Comparison of ENCODE assay signal across 19 cellular contexts in the genomic region with DNA sequence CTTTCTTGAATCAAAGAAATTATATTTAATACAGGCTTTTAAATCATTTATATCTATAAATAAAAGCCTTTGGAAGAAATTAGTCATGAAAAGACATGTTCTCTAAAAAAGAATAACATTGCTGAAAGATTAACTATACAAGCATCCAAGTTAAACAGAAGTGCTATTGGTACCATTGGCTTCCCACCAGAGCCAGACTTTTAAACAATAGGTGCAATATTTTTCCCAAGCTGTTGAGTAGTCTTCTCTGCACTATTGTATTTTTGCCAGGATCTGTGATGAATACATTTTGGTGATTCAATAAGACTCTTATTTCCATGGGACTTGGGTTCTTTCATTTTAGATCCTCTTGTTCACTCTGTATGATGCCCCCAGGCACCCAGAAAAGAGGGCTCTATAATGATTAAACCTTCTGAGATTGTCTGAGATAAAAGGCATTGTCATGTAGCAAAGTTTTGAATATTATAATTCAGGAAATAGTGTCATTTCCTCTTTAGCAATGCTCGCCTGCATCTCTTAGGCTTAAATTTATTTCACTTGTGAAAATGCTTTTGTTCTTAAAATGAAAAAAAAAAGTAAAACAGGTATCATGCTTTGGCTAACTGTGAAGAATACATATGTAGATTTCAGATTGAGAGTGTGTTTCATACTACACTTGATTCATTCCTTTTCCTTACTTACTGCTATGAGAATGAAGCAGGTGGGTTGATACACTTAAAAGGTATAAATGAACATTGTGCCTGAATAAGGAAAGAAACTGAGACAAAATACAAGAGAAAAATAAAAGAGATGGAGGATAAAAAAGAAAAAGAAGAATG.
A peak's percentile ranks its signal among the peaks of the same experiment; 100 is the strongest.
DNase-seq lines count a peak whose midpoint lies in the region; ATAC-seq and TF ChIP-seq lines count a peak whose summit lies in the region.
"Had no signal": no experiment of that assay in that cellular context is flagged by ENCODE, and none has a peak within 500 bp of the region (broad histone marks: within the 10 kb centered on the region; RNA-seq: fewer than 3 reads in every experiment).

No MANE protein-coding gene starts in this region.

- peaks cover 5% of the 10 kb centered on the region for H3K4me1 ChIP-seq in CD4-positive, CD25-positive, alpha-beta regulatory T cell (ENCODE audit: control insufficient read depth, insufficient read depth, low read length, poor library complexity, severe bottlenecking)
- H3K4me1 ChIP-seq: parathyroid adenoma had no signal

- peak in 1 of 2 donors; percentile 25 for ATAC-seq in CD4-positive, CD25-positive, alpha-beta regulatory T cell (ENCODE audit: low read depth in 2 of 2)
- ATAC-seq in GM19455 (IDR thresholded peaks at IDR 0.05; ENCODE audit: unreplicated experiment) (no peak), WTC11 (no peak)
- ATAC-seq: stimulated activated naive B cell treated with anti-CD40 and anti-IgM and Interleukin-4, amounts not matched to agents 10 μg/mL and 1 μg/mL and 100 μg/mL, for 72 hours had no signal

- H3K27ac Mint-ChIP-seq in CD4-positive, CD25-positive, alpha-beta regulatory T cell = peak overlapping the region in 2 of 3 donors; percentile 3 to 63
- peak overlapping the region; percentile 42 for H3K27ac Mint-ChIP-seq in chondrocyte (ENCODE audit: unreplicated experiment)
- no peak overlapping the region for H3K27ac Mint-ChIP-seq in WTC11
- H3K27ac Mint-ChIP-seq: activated naive CD8-positive, alpha-beta T cell treated with anti-CD3 and anti-CD28 coated beads for 36 hours; CD4-positive, alpha-beta T cell; stimulated activated naive B cell treated with anti-CD40 and anti-IgM and Interleukin-4, amounts not matched to agents 10 μg/mL and 1 μg/mL and 100 μg/mL, for 72 hours; T-helper 2 cell treated with Interferon-gamma antibody and Interleukin-4, amounts not matched to agents 5 μg/mL and 100 μg/mL, for 36 hours had no signal

- no peaks in the 10 kb centered on the region for H3K27me3 ChIP-seq in CD4-positive, CD25-positive, alpha-beta regulatory T cell (ENCODE audit: control insufficient read depth, insufficient read depth, low read length)

- no peaks in the 10 kb centered on the region for H3K9me3 Mint-ChIP-seq in CD4-positive, CD25-positive, alpha-beta regulatory T cell
- H3K9me3 Mint-ChIP-seq in chondrocyte (ENCODE audit: low read depth) = no peaks in the 10 kb centered on the region
- H3K9me3 Mint-ChIP-seq in WTC11 = no peaks in the 10 kb centered on the region
- H3K9me3 Mint-ChIP-seq: activated naive CD8-positive, alpha-beta T cell treated with anti-CD3 and anti-CD28 coated beads for 36 hours; CD4-positive, alpha-beta T cell; stimulated activated naive B cell treated with anti-CD40 and anti-IgM and Interleukin-4, amounts not matched to agents 10 μg/mL and 1 μg/mL and 100 μg/mL, for 72 hours; T-helper 2 cell treated with Interferon-gamma antibody and Interleukin-4, amounts not matched to agents 5 μg/mL and 100 μg/mL, for 36 hours had no signal

- POLR2A ChIA-PET in WTC11 (lab: Charles Lee) = no interaction called here

- TF ChIP-seq CTCF in chondrocyte (IDR thresholded peaks at IDR 0.05) = no peak
- TF ChIP-seq CTCF in WTC11 (IDR thresholded peaks at IDR 0.05) = no peak

- CTCF ChIA-PET in WTC11 (lab: Charles Lee) = no interaction called here

- no peaks in the 10 kb centered on the region for H3K9me3 ChIP-seq in CD4-positive, CD25-positive, alpha-beta regulatory T cell (ENCODE audit: control insufficient read depth in 2 of 2, low read length in 2 of 2)

- peak in 1 of 3 donors; percentile 13 for DNase-seq in CD4-positive, CD25-positive, alpha-beta regulatory T cell
- peak; percentile 31 for DNase-seq in HT1080 (ENCODE audit: low read depth)
- no peak for DNase-seq in chondrocyte (ENCODE audit: low spot score)
- peak; percentile 16 to 96 for DNase-seq in lung microvascular endothelial cell (ENCODE audit: low read depth in 2 of 2)
- DNase-seq in activated gamma-delta T cell (lab: John Stamatoyannopoulos, UW) = no peak
- DNase-seq in WTC11 (ENCODE audit: low spot score) = no peak
- DNase-seq: activated CD4-positive, alpha-beta T cell treated with anti-CD3 and anti-CD28 coated beads for 48 hours; activated naive CD8-positive, alpha-beta T cell treated with anti-CD3 and anti-CD28 coated beads for 36 hours; CD4-positive, alpha-beta T cell; left cardiac atrium; NCI-H1694 treated with DMSO at 0.1 percent for 48 hours; NCI-H510A treated with DMSO at 0.1 percent for 48 hours; SIG-M5; stimulated activated naive B cell treated with anti-CD40 and anti-IgM and Interleukin-4, amounts not matched to agents 10 μg/mL and 1 μg/mL and 100 μg/mL, for 72 hours; trophoblast cell had no signal

- H3K4me3 ChIP-seq in CD4-positive, CD25-positive, alpha-beta regulatory T cell (ENCODE audit: low read depth, low read length) = no peak overlapping the region

- no peak overlapping the region for H3K27ac ChIP-seq in CD4-positive, CD25-positive, alpha-beta regulatory T cell (ENCODE audit: insufficient read depth, low read length, poor library complexity, severe bottlenecking)
- H3K27ac ChIP-seq: epithelial cell of prostate, parathyroid adenoma had no signal

- no peaks in the 10 kb centered on the region for H3K36me3 Mint-ChIP-seq in CD4-positive, CD25-positive, alpha-beta regulatory T cell
- H3K36me3 Mint-ChIP-seq in chondrocyte (ENCODE audit: low read depth) = peaks cover 9% of the 10 kb centered on the region
- no peaks in the 10 kb centered on the region for H3K36me3 Mint-ChIP-seq in WTC11
- H3K36me3 Mint-ChIP-seq: activated naive CD8-positive, alpha-beta T cell treated with anti-CD3 and anti-CD28 coated beads for 36 hours; stimulated activated naive B cell treated with anti-CD40 and anti-IgM and Interleukin-4, amounts not matched to agents 10 μg/mL and 1 μg/mL and 100 μg/mL, for 72 hours had no signal

- no peaks in the 10 kb centered on the region for H3K27me3 Mint-ChIP-seq in CD4-positive, CD25-positive, alpha-beta regulatory T cell
- H3K27me3 Mint-ChIP-seq in chondrocyte (ENCODE audit: low read depth) (no peaks in the 10 kb centered on the region), WTC11 (ENCODE audit: low read depth) (no peaks in the 10 kb centered on the region)
- H3K27me3 Mint-ChIP-seq: activated naive CD8-positive, alpha-beta T cell treated with anti-CD3 and anti-CD28 coated beads for 36 hours; CD4-positive, alpha-beta T cell; stimulated activated naive B cell treated with anti-CD40 and anti-IgM and Interleukin-4, amounts not matched to agents 10 μg/mL and 1 μg/mL and 100 μg/mL, for 72 hours had no signal

- peaks cover 0 to 14% (median 4%) of the 10 kb centered on the region in 4 donors for H3K4me1 Mint-ChIP-seq in CD4-positive, CD25-positive, alpha-beta regulatory T cell
- H3K4me1 Mint-ChIP-seq in chondrocyte (ENCODE audit: low read depth) = peaks cover 36% of the 10 kb centered on the region
- H3K4me1 Mint-ChIP-seq in WTC11 = peaks cover 4% of the 10 kb centered on the region
- H3K4me1 Mint-ChIP-seq: activated naive CD8-positive, alpha-beta T cell treated with anti-CD3 and anti-CD28 coated beads for 36 hours had no signal

- peak overlapping the region in 1 of 4 donors; percentile 5 for H3K4me3 Mint-ChIP-seq in CD4-positive, CD25-positive, alpha-beta regulatory T cell
- H3K4me3 Mint-ChIP-seq in chondrocyte (ENCODE audit: unreplicated experiment) (no peak overlapping the region), WTC11 (no peak overlapping the region)
- H3K4me3 Mint-ChIP-seq: activated naive CD8-positive, alpha-beta T cell treated with anti-CD3 and anti-CD28 coated beads for 36 hours; CD4-positive, alpha-beta T cell; stimulated activated naive B cell treated with anti-CD40 and anti-IgM and Interleukin-4, amounts not matched to agents 10 μg/mL and 1 μg/mL and 100 μg/mL, for 72 hours; T-helper 2 cell treated with Interferon-gamma antibody and Interleukin-4, amounts not matched to agents 5 μg/mL and 100 μg/mL, for 36 hours had no signal

- no peaks in the 10 kb centered on the region for H3K36me3 ChIP-seq in CD4-positive, CD25-positive, alpha-beta regulatory T cell (ENCODE audit: control insufficient read depth, insufficient read depth, low read length)

TF ChIP-seq in WTC11, 78 proteins besides CTCF, POLR2A, EP300 and RAD21 (continues in another document):
- TF ChIP-seq SP1 (CRISPR knock-in tag; conservative IDR thresholded peaks at IDR 0.05) (no peak), PREB (CRISPR knock-in tag; IDR thresholded peaks at IDR 0.05; ENCODE audit: borderline replicate concordance) (no peak), MLX (CRISPR knock-in tag; IDR thresholded peaks at IDR 0.05) (no peak), HMGA2 (CRISPR knock-in tag; IDR thresholded peaks at IDR 0.05) (no peak), CDX4 (CRISPR knock-in tag; IDR thresholded peaks at IDR 0.05; ENCODE audit: borderline replicate concordance) (no peak)
- TF ChIP-seq, protein P1, sequence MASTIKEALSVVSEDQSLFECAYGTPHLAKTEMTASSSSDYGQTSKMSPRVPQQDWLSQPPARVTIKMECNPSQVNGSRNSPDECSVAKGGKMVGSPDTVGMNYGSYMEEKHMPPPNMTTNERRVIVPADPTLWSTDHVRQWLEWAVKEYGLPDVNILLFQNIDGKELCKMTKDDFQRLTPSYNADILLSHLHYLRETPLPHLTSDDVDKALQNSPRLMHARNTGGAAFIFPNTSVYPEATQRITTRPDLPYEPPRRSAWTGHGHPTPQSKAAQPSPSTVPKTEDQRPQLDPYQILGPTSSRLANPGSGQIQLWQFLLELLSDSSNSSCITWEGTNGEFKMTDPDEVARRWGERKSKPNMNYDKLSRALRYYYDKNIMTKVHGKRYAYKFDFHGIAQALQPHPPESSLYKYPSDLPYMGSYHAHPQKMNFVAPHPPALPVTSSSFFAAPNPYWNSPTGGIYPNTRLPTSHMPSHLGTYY (CRISPR knock-in tag; IDR thresholded peaks at IDR 0.05) = no peak

Comparison
In these comparisons a context has a peak if more than half of its experiments do, and no peak if none do; other contexts are left out.
1. DNase-seq: peak in HT1080 (single experiment) and lung microvascular endothelial cell (2 of 2); none in chondrocyte (single experiment), activated gamma-delta T cell (single experiment) and WTC11 (single experiment).